10 cellular contexts compared by ENCODE assay signal in the genomic region with DNA sequence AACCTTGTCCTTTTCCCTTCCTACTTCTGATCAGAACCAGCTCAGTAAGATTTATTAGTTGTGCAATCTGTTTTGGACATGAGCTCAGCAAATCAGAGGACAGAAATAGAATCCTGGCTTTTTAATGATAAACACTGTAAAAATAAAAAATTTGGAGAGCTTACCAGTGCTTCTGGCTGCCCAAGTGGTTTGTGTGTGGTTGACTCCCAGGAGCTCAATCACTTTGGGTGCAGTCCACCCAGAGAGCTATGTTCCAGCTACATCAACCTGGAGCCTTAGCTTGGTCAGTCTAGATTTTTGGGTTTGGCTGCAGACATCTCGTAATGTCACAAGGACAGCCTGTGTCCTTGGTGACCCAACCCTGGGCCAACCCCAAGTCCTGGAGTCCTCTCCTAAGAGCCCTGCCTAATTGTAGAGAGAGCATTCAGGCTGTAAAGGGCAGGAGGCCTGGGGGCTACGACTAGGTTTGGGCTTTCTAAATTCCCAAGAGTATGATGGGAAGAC. TPM values are rescaled to one million over a fixed set of nuclear protein-coding genes. Genes with fewer than 3 reads are reported as not detected.
DNase-seq lines count a peak whose midpoint lies in the region; ATAC-seq and TF ChIP-seq lines count a peak whose summit lies in the region.
"Had no signal": no experiment of that assay in that cellular context is flagged by ENCODE, and none has a peak within 500 bp of the region (broad histone marks: within the 10 kb centered on the region; RNA-seq: fewer than 3 reads in every experiment).

No MANE protein-coding gene starts in this region.

- peak overlapping the region; percentile 75 for H3K4me2 ChIP-seq in skeletal muscle satellite cell (ENCODE audit: low read length)

- POLR2A ChIA-PET in activated B cell treated with CpG ODN at 0.5 μM for 24 hours (lab: Charles Lee) = interaction anchor here (0.6 to 9.4 kb wide), 11 partner anchors 8 to 169 kb away, joined by 3 to 50 read pairs (median 3); partner anchors contain the start of gene CD44

- peaks cover 37% of the 10 kb centered on the region for H3K36me3 ChIP-seq in skeletal muscle satellite cell (ENCODE audit: insufficient read depth, low read length)

- H3K4me3 Mint-ChIP-seq in Calu3 (ENCODE audit: low read depth, unreplicated experiment) (no peak overlapping the region), activated B cell treated with CpG ODN at 0.5 μM for 24 hours (peak overlapping the region; percentile 24)

- H3K27ac Mint-ChIP-seq in Calu3 (ENCODE audit: unreplicated experiment) = peak overlapping the region; percentile 99
- H3K27ac Mint-ChIP-seq in activated B cell treated with CpG ODN at 0.5 μM for 24 hours = peak overlapping the region; percentile 91

- peaks cover 98% of the 10 kb centered on the region for H3K4me1 Mint-ChIP-seq in Calu3 (ENCODE audit: low read depth, unreplicated experiment)
- peaks cover 100% of the 10 kb centered on the region for H3K4me1 Mint-ChIP-seq in activated B cell treated with CpG ODN at 0.5 μM for 24 hours

- intact Hi-C loops in Calu3 (cut with micrococcal nuclease; ENCODE audit: unreplicated experiment) = no loop called here
- intact Hi-C loops in activated B cell treated with CpG ODN at 0.5 μM for 24 hours (cut with micrococcal nuclease) = loop anchor here (2.0 to 10.0 kb wide), 3 partner anchors 15 to 583 kb away; partner anchors contain the start of genes APIP and PDHX

- H3K36me3 Mint-ChIP-seq in Calu3 (ENCODE audit: insufficient read depth, unreplicated experiment) (peaks cover 69% of the 10 kb centered on the region), activated B cell treated with CpG ODN at 0.5 μM for 24 hours (ENCODE audit: low read depth) (peaks cover 82% of the 10 kb centered on the region)

- no peaks in the 10 kb centered on the region for H3K27me3 ChIP-seq in skeletal muscle satellite cell (ENCODE audit: control insufficient read depth, insufficient read depth, low read length)

- H3K4me3 ChIP-seq in fibroblast of villous mesenchyme (ENCODE audit: low read depth, low read length) (no peak overlapping the region), skeletal muscle satellite cell (ENCODE audit: low read length) (peak overlapping the region; percentile 19)

- H3K9ac ChIP-seq in skeletal muscle satellite cell (ENCODE audit: low read depth, low read length) = peak overlapping the region; percentile 76

- CTCF ChIA-PET in Calu3 (lab: Charles Lee) = interaction anchor here (0.7 to 2.9 kb wide), 2 partner anchors 158 to 179 kb away, joined by 3 to 15 read pairs; no protein-coding TSS in a partner anchor
- CTCF ChIA-PET in activated B cell treated with CpG ODN at 0.5 μM for 24 hours (lab: Charles Lee) = interaction anchor here (0.9 kb wide), 1 partner anchor 168 kb away, joined by 3 read pairs; no protein-coding TSS in a partner anchor

- BruUV-seq in Calu3 (replicated peaks; lab: Mats Ljungman, UMichigan) = no TSS peak

- in situ Hi-C loops in G401 (cut with HindIII; ENCODE audit: low sequenced_read_pairs) = no loop called here

- no peak for DNase-seq in Calu3
- DNase-seq in activated B cell treated with CpG ODN at 0.5 μM for 24 hours = no peak
- DNase-seq in fibroblast of villous mesenchyme (ENCODE audit: low read depth) = peak; percentile 82
- no peak for DNase-seq in NCI-H2227 treated with DMSO at 0.1 percent for 48 hours (lab: John Stamatoyannopoulos, UW)
- no peak for DNase-seq in HPDE6-E6E7 (ENCODE audit: extremely low spot score)
- no peak for DNase-seq in G401 (ENCODE audit: low spot score)
- DNase-seq: dermis blood vessel endothelial cell, NCI-H1436 treated with DMSO at 0.1 percent for 48 hours had no signal

- H3K27me3 Mint-ChIP-seq in Calu3 (ENCODE audit: unreplicated experiment) (no peaks in the 10 kb centered on the region), activated B cell treated with CpG ODN at 0.5 μM for 24 hours (no peaks in the 10 kb centered on the region)

- peaks cover 82% of the 10 kb centered on the region for H3K4me1 ChIP-seq in skeletal muscle satellite cell (ENCODE audit: control insufficient read depth, insufficient read depth, low read length)

- no peaks in the 10 kb centered on the region for H3K9me3 ChIP-seq in skeletal muscle satellite cell (replicated peaks; ENCODE audit: low read length)

- ATAC-seq in activated B cell treated with CpG ODN at 0.5 μM for 24 hours (ENCODE audit: low read depth) (no peak), GM21717 (IDR thresholded peaks at IDR 0.05; ENCODE audit: unreplicated experiment) (no peak)

- H3K9me3 Mint-ChIP-seq in Calu3 (ENCODE audit: low read depth, unreplicated experiment) = no peaks in the 10 kb centered on the region
- H3K9me3 Mint-ChIP-seq in activated B cell treated with CpG ODN at 0.5 μM for 24 hours = no peaks in the 10 kb centered on the region

- TF ChIP-seq CTCF in Calu3 (IDR thresholded peaks at IDR 0.05; ENCODE audit: unreplicated experiment) = no peak
- TF ChIP-seq CTCF in activated B cell treated with CpG ODN at 0.5 μM for 24 hours (IDR thresholded peaks at IDR 0.05) = no peak
- TF ChIP-seq CTCF in fibroblast of villous mesenchyme (IDR thresholded peaks at IDR 0.05; ENCODE audit: insufficient read depth, low read depth, low read length) = no peak

RNA-seq across cellular contexts. Expression of gene CD44, which starts 28.5 kb away (rescaled TPM):
- total RNA-seq in Calu3 (2022) (1,189 and 1,365 TPM in 2 replicates), activated B cell treated with CpG ODN at 0.5 μM for 24 hours (1,441 and 1,546 TPM in 2 replicates), fibroblast of villous mesenchyme (441 and 647 TPM in 2 replicates)
- 298 TPM in 2 replicates for total RNA-seq in skeletal muscle satellite cell (2012; rRNA removed)
- 0.80 and 6.8 TPM in 2 replicates for total RNA-seq in G401 (2014; rRNA removed; shearing (Covaris generic))

Comparison
In these comparisons a context has a peak if more than half of its experiments do, and no peak if none do; other contexts are left out.
1. RNA of gene CD44, which starts 28.5 kb away (total RNA-seq): 1,441 to 1,546 TPM in activated B cell treated with CpG ODN at 0.5 μM for 24 hours, 1,189 to 1,365 TPM in Calu3 and 441 to 647 TPM in fibroblast of villous mesenchyme; 0.80 to 6.8 TPM in G401; every median in the first group is over 10 times any median in the second.